2 cellular contexts compared by ENCODE assay signal in the genomic region with DNA sequence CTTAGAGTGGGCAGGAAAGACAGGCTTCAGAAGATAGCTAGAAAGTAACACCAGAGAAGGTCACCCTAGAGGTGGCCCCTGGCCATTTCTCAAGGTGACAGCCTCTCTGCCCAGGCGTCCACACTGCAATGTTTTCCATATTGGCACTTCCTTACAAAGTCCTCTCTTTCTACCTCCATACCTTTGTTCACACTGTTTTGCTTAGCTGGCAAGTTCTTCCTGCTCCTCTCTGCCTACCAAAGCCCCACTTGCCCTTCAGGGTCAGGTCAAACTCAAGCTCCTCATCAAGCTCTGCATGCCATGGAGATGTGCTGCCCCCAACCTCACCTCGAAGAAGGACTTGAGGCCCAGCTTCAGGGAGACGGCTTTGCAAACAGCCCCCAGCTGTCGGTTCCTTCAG.
A peak's percentile ranks its signal among the peaks of the same experiment; 100 is the strongest.
TF ChIP-seq lines count a peak whose summit lies in the region.

No MANE protein-coding gene starts in this region.

TF ChIP-seq in IMR-90, 13 proteins besides CTCF, POLR2A, EP300 and RAD21:
- peak; percentile 44; the same call in 1 of the 2 replicates for TF ChIP-seq MAFK (IDR thresholded peaks at IDR 0.05; ENCODE audit: low read depth, low read length)
- TF ChIP-seq SMC3 (IDR thresholded peaks at IDR 0.05; ENCODE audit: low read depth, low read length) = no peak

TF ChIP-seq in K562, 482 proteins besides CTCF, POLR2A, EP300 and RAD21:
- TF ChIP-seq ZNF830 (CRISPR knock-in tag; IDR thresholded peaks at IDR 0.05) (no peak), PHF8 (IDR thresholded peaks at IDR 0.05; ENCODE audit: borderline replicate concordance, low read length) (0 out of 2 replicates have a peak, but pooled peaks have one; percentile 10), ZFP36 (IDR thresholded peaks at IDR 0.05; ENCODE audit: low read depth, low read length, partially characterized antibody) (no peak), ZKSCAN1 (IDR thresholded peaks at IDR 0.05; ENCODE audit: low read depth, low read length) (no peak), NFIC (IDR thresholded peaks at IDR 0.05) (no peak), ZNF316 (IDR thresholded peaks at IDR 0.05) (peak; percentile 59), ZNF197 (CRISPR knock-in tag; IDR thresholded peaks at IDR 0.05; ENCODE audit: low read depth) (no peak), ZNF668 (CRISPR knock-in tag; IDR thresholded peaks at IDR 0.05) (no peak), XRCC3 (IDR thresholded peaks at IDR 0.05) (no peak), SMAD4 (CRISPR knock-in tag; conservative IDR thresholded peaks at IDR 0.05) (no peak), MAFG (tag; conservative IDR thresholded peaks at IDR 0.05) (peak; percentile 21; the same call in 1 of the 2 replicates), C11orf30 (IDR thresholded peaks at IDR 0.05; ENCODE audit: low read depth) (peak; percentile 25; the same call in 1 of the 2 replicates)
- TF ChIP-seq, protein P1, sequence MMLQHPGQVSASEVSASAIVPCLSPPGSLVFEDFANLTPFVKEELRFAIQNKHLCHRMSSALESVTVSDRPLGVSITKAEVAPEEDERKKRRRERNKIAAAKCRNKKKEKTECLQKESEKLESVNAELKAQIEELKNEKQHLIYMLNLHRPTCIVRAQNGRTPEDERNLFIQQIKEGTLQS (IDR thresholded peaks at IDR 0.05) = no peak
- TF ChIP-seq, protein P1 (CRISPR knock-in tag; conservative IDR thresholded peaks at IDR 0.05) = no peak
